2 cellular contexts compared by ENCODE assay signal in genomic region chr19:2199861-2200623, GRCh38.
TF ChIP-seq lines count a peak whose summit lies in the region.

No MANE protein-coding gene starts in this region.

TF ChIP-seq in GM23338, 12 proteins besides CTCF, POLR2A, EP300 and RAD21:
- no peak for TF ChIP-seq JUNB (IDR thresholded peaks at IDR 0.05; ENCODE audit: unreplicated experiment)
- TF ChIP-seq CREB1 (CRISPR knock-in tag; IDR thresholded peaks at IDR 0.05; ENCODE audit: low read depth): no peak
- no peak for TF ChIP-seq ZNF114 (CRISPR knock-in tag; IDR thresholded peaks at IDR 0.05)
- no peak for TF ChIP-seq REST (IDR thresholded peaks at IDR 0.05; ENCODE audit: unreplicated experiment)
- no peak for TF ChIP-seq POLR2AphosphoS5 (IDR thresholded peaks at IDR 0.05; ENCODE audit: low read depth)
- no peak for TF ChIP-seq STAT1 (IDR thresholded peaks at IDR 0.05; ENCODE audit: unreplicated experiment)
- no peak for TF ChIP-seq ZNF462 (CRISPR knock-in tag; IDR thresholded peaks at IDR 0.05)
- TF ChIP-seq ZNF331 (CRISPR knock-in tag; IDR thresholded peaks at IDR 0.05; ENCODE audit: low read depth): no peak
- TF ChIP-seq EZH2phosphoT487 (IDR thresholded peaks at IDR 0.05; ENCODE audit: unreplicated experiment): no peak
- TF ChIP-seq NANOG (IDR thresholded peaks at IDR 0.05; ENCODE audit: borderline replicate concordance): no peak
- TF ChIP-seq, protein P1, sequence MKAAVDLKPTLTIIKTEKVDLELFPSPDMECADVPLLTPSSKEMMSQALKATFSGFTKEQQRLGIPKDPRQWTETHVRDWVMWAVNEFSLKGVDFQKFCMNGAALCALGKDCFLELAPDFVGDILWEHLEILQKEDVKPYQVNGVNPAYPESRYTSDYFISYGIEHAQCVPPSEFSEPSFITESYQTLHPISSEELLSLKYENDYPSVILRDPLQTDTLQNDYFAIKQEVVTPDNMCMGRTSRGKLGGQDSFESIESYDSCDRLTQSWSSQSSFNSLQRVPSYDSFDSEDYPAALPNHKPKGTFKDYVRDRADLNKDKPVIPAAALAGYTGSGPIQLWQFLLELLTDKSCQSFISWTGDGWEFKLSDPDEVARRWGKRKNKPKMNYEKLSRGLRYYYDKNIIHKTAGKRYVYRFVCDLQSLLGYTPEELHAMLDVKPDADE (IDR thresholded peaks at IDR 0.05): no peak
- TF ChIP-seq EZH2 (IDR thresholded peaks at IDR 0.05; ENCODE audit: low read depth, unreplicated experiment): no peak

TF ChIP-seq in H1, 55 proteins besides CTCF, POLR2A, EP300 and RAD21:
- TF ChIP-seq SAP30 (IDR thresholded peaks at IDR 0.05; ENCODE audit: insufficient read depth, insufficient replicate concordance, low read length): no peak
- no peak for TF ChIP-seq CTBP2 (IDR thresholded peaks at IDR 0.05; ENCODE audit: borderline replicate concordance, insufficient read depth, insufficient read length, low read length)
- no peak for TF ChIP-seq SIN3A (conservative IDR thresholded peaks at IDR 0.05 in 1 of 2, IDR thresholded peaks at IDR 0.05 in 1 of 2; ENCODE audit: low read depth in 1 of 2, low read length in 2 of 2)
TF ChIP-seq in H1: peak in this region for 0.
